19 cellular contexts compared by ENCODE assay signal in the genomic region with DNA sequence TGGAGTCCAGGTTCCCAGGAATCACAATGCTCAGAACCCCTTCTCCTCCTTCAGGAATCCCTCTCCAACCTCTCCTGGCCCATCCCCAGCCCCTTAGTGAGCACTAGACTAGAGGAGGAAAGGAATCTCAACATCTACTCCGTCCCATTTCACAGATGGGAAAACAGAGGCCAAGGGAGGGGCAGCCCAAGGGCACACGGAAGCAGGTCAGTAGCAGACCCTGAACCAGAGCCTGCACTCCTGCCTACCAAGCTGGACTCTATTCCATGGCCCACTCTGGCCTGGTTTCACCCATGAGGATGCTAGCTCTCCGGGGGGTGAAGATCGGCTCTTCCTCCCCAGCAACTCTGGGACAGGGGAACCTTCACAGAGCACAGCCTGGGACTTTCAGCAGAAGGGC. TPM values are rescaled to one million over a fixed set of nuclear protein-coding genes. Genes with fewer than 3 reads are reported as not detected.
DNase-seq lines count a peak whose midpoint lies in the region; ATAC-seq and TF ChIP-seq lines count a peak whose summit lies in the region.
"Had no signal": no experiment of that assay in that cellular context is flagged by ENCODE, and none has a peak within 500 bp of the region (broad histone marks: within the 10 kb centered on the region; RNA-seq: fewer than 3 reads in every experiment).

No MANE protein-coding gene starts in this region.

- no peak for DNase-seq in natural killer cell treated with Interleukin-12 subunit alpha and Interleukin-12 subunit beta and Interleukin-15 and Interleukin-18, amount 100 ng/mL, for 72 hours (ENCODE audit: low spot score)
- DNase-seq in natural killer cell (no peak), activated B cell treated with CpG ODN at 0.5 μM for 24 hours (no peak), tibial nerve (ENCODE audit: low spot score in 2 of 2) (no peak), SKM-1 treated with dmso at 0.1 percent for 144 hours (lab: John Stamatoyannopoulos, UW; ENCODE audit: unreplicated experiment) (no peak), NCI-H748 treated with DMSO at 0.1 percent for 48 hours (lab: John Stamatoyannopoulos, UW) (no peak)
- DNase-seq: cortex of kidney; foreskin fibroblast; kidney; mesendoderm; naive thymus-derived CD8-positive, alpha-beta T cell; NCI-H1417; NCI-H2171; NCI-H69; psoas muscle had no signal

- peaks cover 0 to 18% (median 0%) of the 10 kb centered on the region in 3 donors for H3K36me3 ChIP-seq in tibial nerve

- peaks cover 34 to 36% of the 10 kb centered on the region in 2 donors for H3K4me1 Mint-ChIP-seq in natural killer cell treated with Interleukin-12 subunit alpha and Interleukin-12 subunit beta and Interleukin-15 and Interleukin-18, amount 100 ng/mL, for 72 hours (ENCODE audit: low read depth in 2 of 2)
- H3K4me1 Mint-ChIP-seq in natural killer cell (peaks cover 14 to 43% of the 10 kb centered on the region in 2 donors), activated B cell treated with CpG ODN at 0.5 μM for 24 hours (peaks cover 84% of the 10 kb centered on the region)

- H3K4me1 ChIP-seq in tibial nerve, result peaks cover 0 to 98% (median 83%) of the 10 kb centered on the region in 4 donors
- H3K4me1 ChIP-seq: body of pancreas, psoas muscle had no signal

- H3K4me3 ChIP-seq in tibial nerve, result no peak overlapping the region
- H3K4me3 ChIP-seq: body of pancreas, psoas muscle, SK-N-MC had no signal

- H3K36me3 Mint-ChIP-seq in natural killer cell treated with Interleukin-12 subunit alpha and Interleukin-12 subunit beta and Interleukin-15 and Interleukin-18, amount 100 ng/mL, for 72 hours, result peaks cover 7% of the 10 kb centered on the region
- H3K36me3 Mint-ChIP-seq in natural killer cell (no peaks in the 10 kb centered on the region), activated B cell treated with CpG ODN at 0.5 μM for 24 hours (ENCODE audit: low read depth) (peaks cover 81% of the 10 kb centered on the region)

- H3K9me3 Mint-ChIP-seq in natural killer cell treated with Interleukin-12 subunit alpha and Interleukin-12 subunit beta and Interleukin-15 and Interleukin-18, amount 100 ng/mL, for 72 hours, result no peaks in the 10 kb centered on the region
- no peaks in the 10 kb centered on the region for H3K9me3 Mint-ChIP-seq in natural killer cell
- H3K9me3 Mint-ChIP-seq in activated B cell treated with CpG ODN at 0.5 μM for 24 hours, result no peaks in the 10 kb centered on the region
- H3K9me3 Mint-ChIP-seq: naive thymus-derived CD8-positive, alpha-beta T cell had no signal

- CTCF ChIA-PET in activated B cell treated with CpG ODN at 0.5 μM for 24 hours (lab: Charles Lee), result interaction anchor here (1.2 to 1.9 kb wide), 2 partner anchors 37 to 38 kb away, joined by 3 to 4 read pairs; no protein-coding TSS in a partner anchor

- H3K27ac ChIP-seq in layer of hippocampus (ENCODE audit: low read depth, low read length), result peak overlapping the region; percentile 94
- H3K27ac ChIP-seq in tibial nerve, result peak overlapping the region; percentile 46 to 91 (median 80)
- H3K27ac ChIP-seq: body of pancreas, psoas muscle, SK-N-MC had no signal

- intact Hi-C loops in natural killer cell (cut with micrococcal nuclease), result no loop called here
- intact Hi-C loops in activated B cell treated with CpG ODN at 0.5 μM for 24 hours (cut with micrococcal nuclease), result no loop called here

- no peaks in the 10 kb centered on the region for H3K9me3 ChIP-seq in tibial nerve
- H3K9me3 ChIP-seq: body of pancreas, psoas muscle had no signal

- no peaks in the 10 kb centered on the region for H3K27me3 Mint-ChIP-seq in natural killer cell treated with Interleukin-12 subunit alpha and Interleukin-12 subunit beta and Interleukin-15 and Interleukin-18, amount 100 ng/mL, for 72 hours
- H3K27me3 Mint-ChIP-seq in natural killer cell (ENCODE audit: low read depth in 2 of 2) (no peaks in the 10 kb centered on the region), activated B cell treated with CpG ODN at 0.5 μM for 24 hours (no peaks in the 10 kb centered on the region)
- H3K27me3 Mint-ChIP-seq: naive thymus-derived CD8-positive, alpha-beta T cell had no signal

- no peak for TF ChIP-seq POLR2A in tibial nerve (IDR thresholded peaks at IDR 0.05)

- no peak overlapping the region for H3K4me3 Mint-ChIP-seq in natural killer cell treated with Interleukin-12 subunit alpha and Interleukin-12 subunit beta and Interleukin-15 and Interleukin-18, amount 100 ng/mL, for 72 hours
- H3K4me3 Mint-ChIP-seq in natural killer cell (no peak overlapping the region), activated B cell treated with CpG ODN at 0.5 μM for 24 hours (no peak overlapping the region)

- TF ChIP-seq EP300 in tibial nerve (IDR thresholded peaks at IDR 0.05), result no peak

- H3K27ac Mint-ChIP-seq in natural killer cell treated with Interleukin-12 subunit alpha and Interleukin-12 subunit beta and Interleukin-15 and Interleukin-18, amount 100 ng/mL, for 72 hours, result peak overlapping the region; percentile 42 to 86
- H3K27ac Mint-ChIP-seq in natural killer cell (no peak overlapping the region), activated B cell treated with CpG ODN at 0.5 μM for 24 hours (peak overlapping the region; percentile 63)

- no peak for ATAC-seq in natural killer cell treated with Interleukin-12 subunit alpha and Interleukin-12 subunit beta and Interleukin-15 and Interleukin-18, amount 100 ng/mL, for 72 hours
- no peak for ATAC-seq in natural killer cell
- ATAC-seq in activated B cell treated with CpG ODN at 0.5 μM for 24 hours (ENCODE audit: low read depth), result no peak
- no peak for ATAC-seq in GM21717 (IDR thresholded peaks at IDR 0.05; ENCODE audit: unreplicated experiment)
- ATAC-seq: naive thymus-derived CD8-positive, alpha-beta T cell had no signal

- 62 to 66% methylated on average over 4 of the region's 4 CpGs for WGBS in tibial nerve, 2 donors

- no peaks in the 10 kb centered on the region for H3K27me3 ChIP-seq in layer of hippocampus (ENCODE audit: control insufficient read depth, insufficient read depth, low read length)
- H3K27me3 ChIP-seq in tibial nerve, result no peaks in the 10 kb centered on the region
- H3K27me3 ChIP-seq: body of pancreas had no signal

- POLR2A ChIA-PET in activated B cell treated with CpG ODN at 0.5 μM for 24 hours (lab: Charles Lee), result interaction anchor here (1.4 to 1.7 kb wide), 2 partner anchors 16 to 35 kb away, joined by 8 to 11 read pairs; no protein-coding TSS in a partner anchor

- no peak for TF ChIP-seq CTCF in natural killer cell (IDR thresholded peaks at IDR 0.05)
- no peak for TF ChIP-seq CTCF in activated B cell treated with CpG ODN at 0.5 μM for 24 hours (IDR thresholded peaks at IDR 0.05)
- TF ChIP-seq CTCF in tibial nerve (IDR thresholded peaks at IDR 0.05), result no peak

RNA-seq across cellular contexts. Expression of gene SEMA7A, which starts 14.3 kb away (rescaled TPM):
- 10 to 100 TPM; 32.1 to 40.8 TPM for total RNA-seq in natural killer cell treated with Interleukin-12 subunit alpha and Interleukin-12 subunit beta and Interleukin-15 and Interleukin-18, amount 100 ng/mL, for 72 hours
- total RNA-seq in natural killer cell (10 to 100 TPM in 1 of 3 donors, 1 to 10 TPM in 2; 4.7 to 46.2 (median 9.0) TPM), activated B cell treated with CpG ODN at 0.5 μM for 24 hours (159 and 178 TPM in 2 replicates), tibial nerve (10 to 100 TPM; 31.8 to 35.6 (median 33.8) TPM)

RNA-seq across cellular contexts. Expression of gene UBL7, which starts 41.5 kb away (rescaled TPM):
- total RNA-seq in natural killer cell treated with Interleukin-12 subunit alpha and Interleukin-12 subunit beta and Interleukin-15 and Interleukin-18, amount 100 ng/mL, for 72 hours, result 10 to 100 TPM; 34.3 to 38.9 TPM
- total RNA-seq in natural killer cell (10 to 100 TPM; 25.1 to 38.7 (median 29.0) TPM), activated B cell treated with CpG ODN at 0.5 μM for 24 hours (40.6 and 48.8 TPM in 2 replicates), tibial nerve (10 to 100 TPM; 27.3 to 66.0 (median 40.4) TPM)

RNA-seq across cellular contexts. Expression of gene CYP11A1, which starts 52.0 kb away (rescaled TPM):
- 1 to 10 TPM in 1 of 2 donors, not detected in 1; 1.0 TPM for total RNA-seq in natural killer cell treated with Interleukin-12 subunit alpha and Interleukin-12 subunit beta and Interleukin-15 and Interleukin-18, amount 100 ng/mL, for 72 hours
- total RNA-seq in natural killer cell (1 to 10 TPM in 1 of 3 donors, not detected in 2; 5.1 TPM), activated B cell treated with CpG ODN at 0.5 μM for 24 hours (not detected in 2 replicates), tibial nerve (1 to 10 TPM; 2.4 to 5.7 (median 4.1) TPM)
- total RNA-seq: naive thymus-derived CD8-positive, alpha-beta T cell had no signal

Comparison
In these comparisons a context has a peak if more than half of its experiments do, and no peak if none do; other contexts are left out.
1. H3K27ac Mint-ChIP-seq: peak in natural killer cell treated with Interleukin-12 subunit alpha and Interleukin-12 subunit beta and Interleukin-15 and Interleukin-18, amount 100 ng/mL, for 72 hours (2 of 2) and activated B cell treated with CpG ODN at 0.5 μM for 24 hours (single experiment); none in natural killer cell (0 of 2).